Comparison of ENCODE assay signal across 18 cellular contexts in genomic region chr15:73176579-73176978, GRCh38.
DNase-seq lines count a peak whose midpoint lies in the region; ATAC-seq and TF ChIP-seq lines count a peak whose summit lies in the region.
"Had no signal": no experiment of that assay in that cellular context is flagged by ENCODE, and none has a peak within 500 bp of the region (broad histone marks: within the 10 kb centered on the region; RNA-seq: fewer than 3 reads in every experiment).

No MANE protein-coding gene starts in this region.

- H2BK15ac ChIP-seq in IMR-90 (ENCODE audit: low read depth, low read length): no peak overlapping the region

- no peak overlapping the region for H3K14ac ChIP-seq in IMR-90 (replicated peaks; ENCODE audit: low read depth, low read length)

- H4K5ac ChIP-seq in IMR-90 (ENCODE audit: low read depth, low read length): no peak overlapping the region

- BruUV-seq in IMR-90 (replicated peaks; lab: Mats Ljungman, UMichigan) (no TSS peak), PC-9 (replicated peaks; lab: Mats Ljungman, UMichigan) (no TSS peak)

- peaks cover 2% of the 10 kb centered on the region for H3K4me1 ChIP-seq in IMR-90 (ENCODE audit: control insufficient read depth, insufficient read depth, low read length)
- peaks cover 24% of the 10 kb centered on the region for H3K4me1 ChIP-seq in psoas muscle
- H3K4me1 ChIP-seq in thyroid gland: no peaks in the 10 kb centered on the region
- no peaks in the 10 kb centered on the region for H3K4me1 ChIP-seq in PC-9 (replicated peaks; ENCODE audit: insufficient read depth)
- H3K4me1 ChIP-seq: BLaER1, Caco-2 had no signal

- dilution Hi-C loops in IMR-90 (cut with HindIII; ENCODE audit: low sequenced_read_pairs, unreplicated experiment): no loop called here

- H4K8ac ChIP-seq in IMR-90 (ENCODE audit: low read depth in 2 of 2, low read length in 2 of 2): no peak overlapping the region

- peak; percentile 75 for ATAC-seq in IMR-90 (ENCODE audit: low read depth)
- peak; percentile 63 to 88 (median 78) for ATAC-seq in psoas muscle
- ATAC-seq: CD8-positive, alpha-beta T cell; GM12878; GM23338; HCT116 had no signal

- H3K9me2 ChIP-seq in PC-9 (ENCODE audit: insufficient read depth): no peaks in the 10 kb centered on the region

- H3F3A ChIP-seq in PC-9 (ENCODE audit: insufficient read depth, low read depth): no peaks in the 10 kb centered on the region

- no peak overlapping the region for H3K27ac ChIP-seq in IMR-90 (ENCODE audit: insufficient read depth, low read length)
- H3K27ac ChIP-seq in psoas muscle: peak overlapping the region; percentile 56
- no peak overlapping the region for H3K27ac ChIP-seq in thyroid gland
- no peak overlapping the region for H3K27ac ChIP-seq in PC-9
- H3K27ac ChIP-seq: BLaER1, C4-2B had no signal

- intact Hi-C loops in IMR-90 (cut with micrococcal nuclease) (no loop called here), psoas muscle (cut with DNase I) (no loop called here), thyroid gland (cut with DNase I) (no loop called here), PC-9 (cut with micrococcal nuclease; ENCODE audit: unreplicated experiment) (no loop called here)

- TF ChIP-seq POLR2A in IMR-90 (IDR thresholded peaks at IDR 0.05; ENCODE audit: low read depth, low read length): no peak
- no peak for TF ChIP-seq POLR2A in thyroid gland (IDR thresholded peaks at IDR 0.05)

- H3K9me1 ChIP-seq in IMR-90 (ENCODE audit: insufficient read depth, low read length): no peaks in the 10 kb centered on the region; the same call in 1 of the 2 replicates

- H3K79me1 ChIP-seq in IMR-90 (ENCODE audit: low read depth in 1 of 2, low read length in 2 of 2): peaks cover 0 to 3% of the 10 kb centered on the region in 2 experiments; a peak in 1 of 4 replicates

- in situ Hi-C loops in IMR-90 (cut with MboI; ENCODE audit: low sequenced_read_pairs): loop anchor here (10.0 kb wide), 1 partner anchor 62 kb away; no protein-coding TSS in a partner anchor

- POLR2A ChIA-PET in IMR-90 (lab: Charles Lee; ENCODE audit: unreplicated experiment): no interaction called here
- POLR2A ChIA-PET in PC-9 (lab: Charles Lee; ENCODE audit: unreplicated experiment): no interaction called here

- no peak for TF ChIP-seq RAD21 in IMR-90 (IDR thresholded peaks at IDR 0.05; ENCODE audit: low read length)

- CTCF ChIA-PET in IMR-90 (lab: Yijun Ruan, JAX): no interaction called here
- CTCF ChIA-PET in PC-9 (lab: Charles Lee): no interaction called here

- peaks cover 3% of the 10 kb centered on the region; the same call in 1 of the 2 replicates for H3K36me3 ChIP-seq in IMR-90 (ENCODE audit: control insufficient read depth, insufficient read depth, low read length)
- H3K36me3 ChIP-seq in psoas muscle (ENCODE audit: insufficient read depth in 1 of 2, low read depth in 1 of 2): peaks cover 0 to 22% of the 10 kb centered on the region in 2 donors
- H3K36me3 ChIP-seq in thyroid gland: no peaks in the 10 kb centered on the region
- no peaks in the 10 kb centered on the region for H3K36me3 ChIP-seq in PC-9 (ENCODE audit: low read depth)

- no peaks in the 10 kb centered on the region for H3K9me3 ChIP-seq in IMR-90 (ENCODE audit: control insufficient read depth, insufficient read depth, low read length)
- no peaks in the 10 kb centered on the region for H3K9me3 ChIP-seq in psoas muscle
- no peaks in the 10 kb centered on the region for H3K9me3 ChIP-seq in thyroid gland
- no peaks in the 10 kb centered on the region for H3K9me3 ChIP-seq in PC-9 (ENCODE audit: insufficient read depth, low read depth)

- TF ChIP-seq CTCF in IMR-90 (conservative IDR thresholded peaks at IDR 0.05; ENCODE audit: low read depth, low read length) (no peak), psoas muscle (IDR thresholded peaks at IDR 0.05) (no peak), thyroid gland (IDR thresholded peaks at IDR 0.05) (no peak), PC-9 (conservative IDR thresholded peaks at IDR 0.05) (no peak)

- H3K4me2 ChIP-seq in IMR-90 (ENCODE audit: low read depth, low read length) (no peak overlapping the region), PC-9 (no peak overlapping the region)
- H3K4me2 ChIP-seq: BLaER1, GM23338 had no signal

- H3K56ac ChIP-seq in IMR-90 (ENCODE audit: extremely low read depth, insufficient read depth, low read length): no peak overlapping the region

- no peak overlapping the region for H2BK20ac ChIP-seq in IMR-90 (ENCODE audit: low read depth, low read length)

- no peak overlapping the region for H3K9ac ChIP-seq in IMR-90 (ENCODE audit: low read depth, low read length)
- H3K9ac ChIP-seq: BLaER1 had no signal

- no peak overlapping the region for H3K4ac ChIP-seq in IMR-90 (ENCODE audit: low read depth, low read length)

- H2AK5ac ChIP-seq in IMR-90 (ENCODE audit: low read depth, low read length): no peak overlapping the region

- no peak overlapping the region for H4K91ac ChIP-seq in IMR-90 (ENCODE audit: insufficient read depth, low read depth, low read length)

- H3K18ac ChIP-seq in IMR-90 (ENCODE audit: low read depth, low read length): peak overlapping the region; percentile 4; the same call in 1 of the 2 replicates

- H3K27me3 ChIP-seq in IMR-90 (ENCODE audit: control insufficient read depth, insufficient read depth, low read length) (no peaks in the 10 kb centered on the region), psoas muscle (ENCODE audit: insufficient read depth in 3 of 3, low read length in 2 of 3) (no peaks in the 10 kb centered on the region), thyroid gland (no peaks in the 10 kb centered on the region), PC-9 (ENCODE audit: insufficient read depth, low read depth) (no peaks in the 10 kb centered on the region)
- H3K27me3 ChIP-seq: BLaER1 had no signal

- no peaks in the 10 kb centered on the region for H3K79me2 ChIP-seq in PC-9 (ENCODE audit: low read depth)

- no peak overlapping the region for H3K4me3 ChIP-seq in IMR-90 (ENCODE audit: insufficient read depth, low read depth, low read length)
- H3K4me3 ChIP-seq in psoas muscle: no peak overlapping the region
- no peak overlapping the region for H3K4me3 ChIP-seq in thyroid gland (replicated peaks in 1 of 3)
- no peak overlapping the region for H3K4me3 ChIP-seq in PC-9
- H3K4me3 ChIP-seq: BLaER1, GM12878, GM23338 had no signal

- DNase-seq in IMR-90: peak; percentile 39
- DNase-seq in inferior parietal cortex (ENCODE audit: extremely low spot score): peak; percentile 12
- no peak for DNase-seq in psoas muscle
- DNase-seq in NCI-H510A (lab: John Stamatoyannopoulos, UW): no peak
- no peak for DNase-seq in thyroid gland
- no peak for DNase-seq in PC-9
- DNase-seq: Caco-2; CD4-positive, CD25-positive, alpha-beta regulatory T cell; CD8-positive, alpha-beta T cell; DMS153; EL; GDM1; H9 had no signal

- no peak overlapping the region for H2BK120ac ChIP-seq in IMR-90 (ENCODE audit: low read depth, low read length)

- H3K23ac ChIP-seq in IMR-90 (ENCODE audit: low read depth, low read length): peak overlapping the region; percentile 29; the same call in 1 of the 2 replicates

- no peak overlapping the region for H2AK9ac ChIP-seq in IMR-90 (replicated peaks; ENCODE audit: low read depth, low read length, poor library complexity)

- H2AFZ ChIP-seq in IMR-90 (replicated peaks; ENCODE audit: low read length, poor library complexity): no peak overlapping the region
- H2AFZ ChIP-seq in PC-9: no peak overlapping the region
- H2AFZ ChIP-seq: GM23338 had no signal

- no CpG with 5 or more reads among the region's 2 CpGs for WGBS in IMR-90 (ENCODE audit: extremely low coverage in 2 of 2, insufficient read length in 1 of 2), 2 experiments
- WGBS in psoas muscle, 3 donors: 35 to 49% (median 39%) methylated on average over 2 of the region's 2 CpGs
- 88 to 98% methylated on average over 2 of the region's 2 CpGs for WGBS in thyroid gland, 2 donors

- H4K20me1 ChIP-seq in IMR-90 (ENCODE audit: insufficient read depth, low read length): no peaks in the 10 kb centered on the region
- H4K20me1 ChIP-seq in PC-9 (ENCODE audit: insufficient read depth): no peaks in the 10 kb centered on the region
- H4K20me1 ChIP-seq: BLaER1 had no signal

- H2BK5ac ChIP-seq in IMR-90 (ENCODE audit: low read depth, low read length, poor library complexity, severe bottlenecking): peak overlapping the region; percentile 15

TF ChIP-seq in IMR-90, 13 proteins besides CTCF, POLR2A, EP300 and RAD21:
- TF ChIP-seq MXI1 (IDR thresholded peaks at IDR 0.05; ENCODE audit: borderline replicate concordance, low read depth, low read length) (no peak), RFX5 (IDR thresholded peaks at IDR 0.05; ENCODE audit: low read depth, low read length) (no peak), CHD1 (IDR thresholded peaks at IDR 0.05; ENCODE audit: low read depth, low read length) (no peak), BHLHE40 (IDR thresholded peaks at IDR 0.05; ENCODE audit: low read depth, low read length) (no peak), SMC3 (IDR thresholded peaks at IDR 0.05; ENCODE audit: low read depth, low read length) (no peak), NFE2L2 (IDR thresholded peaks at IDR 0.05; ENCODE audit: low read depth, low read length) (no peak), RCOR1 (IDR thresholded peaks at IDR 0.05; ENCODE audit: insufficient replicate concordance, low read length) (no peak), FOS (IDR thresholded peaks at IDR 0.05; ENCODE audit: low read depth, low read length) (no peak)
- TF ChIP-seq, protein P1, sequence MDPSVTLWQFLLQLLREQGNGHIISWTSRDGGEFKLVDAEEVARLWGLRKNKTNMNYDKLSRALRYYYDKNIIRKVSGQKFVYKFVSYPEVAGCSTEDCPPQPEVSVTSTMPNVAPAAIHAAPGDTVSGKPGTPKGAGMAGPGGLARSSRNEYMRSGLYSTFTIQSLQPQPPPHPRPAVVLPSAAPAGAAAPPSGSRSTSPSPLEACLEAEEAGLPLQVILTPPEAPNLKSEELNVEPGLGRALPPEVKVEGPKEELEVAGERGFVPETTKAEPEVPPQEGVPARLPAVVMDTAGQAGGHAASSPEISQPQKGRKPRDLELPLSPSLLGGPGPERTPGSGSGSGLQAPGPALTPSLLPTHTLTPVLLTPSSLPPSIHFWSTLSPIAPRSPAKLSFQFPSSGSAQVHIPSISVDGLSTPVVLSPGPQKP (IDR thresholded peaks at IDR 0.05; ENCODE audit: borderline replicate concordance, low read depth, low read length): no peak
- TF ChIP-seq, protein P2, sequence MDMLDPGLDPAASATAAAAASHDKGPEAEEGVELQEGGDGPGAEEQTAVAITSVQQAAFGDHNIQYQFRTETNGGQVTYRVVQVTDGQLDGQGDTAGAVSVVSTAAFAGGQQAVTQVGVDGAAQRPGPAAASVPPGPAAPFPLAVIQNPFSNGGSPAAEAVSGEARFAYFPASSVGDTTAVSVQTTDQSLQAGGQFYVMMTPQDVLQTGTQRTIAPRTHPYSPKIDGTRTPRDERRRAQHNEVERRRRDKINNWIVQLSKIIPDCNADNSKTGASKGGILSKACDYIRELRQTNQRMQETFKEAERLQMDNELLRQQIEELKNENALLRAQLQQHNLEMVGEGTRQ (IDR thresholded peaks at IDR 0.05; ENCODE audit: low read depth, low read length): no peak

Comparison
In these comparisons a context has a peak if more than half of its experiments do, and no peak if none do; other contexts are left out.
1. DNase-seq: peak in IMR-90 (single experiment) and inferior parietal cortex (single experiment); none in psoas muscle (0 of 2), NCI-H510A (single experiment), thyroid gland (0 of 2) and PC-9 (0 of 2).